Comparison of ENCODE assay signal across 8 cellular contexts in the genomic region with DNA sequence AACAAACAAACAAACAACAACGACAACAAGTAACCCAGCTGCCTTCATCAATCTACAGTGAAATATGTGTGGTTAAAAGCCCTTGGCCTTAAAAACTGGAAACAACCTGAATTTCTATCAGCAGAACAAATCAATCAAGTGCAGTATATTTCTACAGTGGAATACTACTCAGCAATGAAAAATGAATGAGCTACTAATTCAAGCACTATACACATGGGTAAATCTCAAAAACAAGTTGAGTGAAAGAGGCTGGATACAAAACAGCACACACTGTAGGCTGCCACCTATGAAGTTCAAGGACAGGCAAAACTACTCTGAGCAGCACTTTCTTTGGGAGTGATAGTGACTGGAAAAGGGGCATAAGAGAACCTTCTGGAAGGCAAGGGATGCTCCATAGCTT.
"Had no signal": no experiment of that assay in that cellular context is flagged by ENCODE, and none has a peak within 500 bp of the region (broad histone marks: within the 10 kb centered on the region; RNA-seq: fewer than 3 reads in every experiment).

No MANE protein-coding gene starts in this region.

- ATAC-seq: GM12878 had no signal

- DNase-seq: GDM1, GF-D8 had no signal

- FAIRE-seq: G401.6, GM12878, GM12891, GM12892, GM18507, GM19239 had no signal

- H3K4me3 ChIP-seq: GM12878 had no signal
